Comparison of ENCODE assay signal across 1 cellular context in the genomic region with DNA sequence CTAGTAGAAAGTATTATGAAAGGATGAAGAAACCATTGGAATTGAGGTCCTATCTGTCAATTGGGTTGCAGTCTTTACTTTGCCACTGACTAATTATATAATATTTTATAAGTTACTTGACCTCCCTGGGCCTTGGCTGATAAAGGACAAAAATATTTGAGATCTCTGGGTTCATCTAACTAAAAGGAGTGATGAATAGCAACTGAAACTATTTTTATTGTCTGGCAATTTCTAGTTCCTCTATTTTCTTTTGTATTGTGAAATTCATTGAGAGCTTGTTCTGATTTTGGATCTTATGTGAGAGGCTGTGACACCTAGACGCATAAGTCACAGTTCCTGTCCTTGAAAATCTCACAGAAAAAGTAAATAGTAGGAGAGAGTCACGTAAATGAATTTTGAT.
TF ChIP-seq lines count a peak whose summit lies in the region.

No MANE protein-coding gene starts in this region.

TF ChIP-seq in WTC11, 78 proteins besides CTCF, POLR2A, EP300 and RAD21 (continued from another document):
- TF ChIP-seq, protein P1, sequence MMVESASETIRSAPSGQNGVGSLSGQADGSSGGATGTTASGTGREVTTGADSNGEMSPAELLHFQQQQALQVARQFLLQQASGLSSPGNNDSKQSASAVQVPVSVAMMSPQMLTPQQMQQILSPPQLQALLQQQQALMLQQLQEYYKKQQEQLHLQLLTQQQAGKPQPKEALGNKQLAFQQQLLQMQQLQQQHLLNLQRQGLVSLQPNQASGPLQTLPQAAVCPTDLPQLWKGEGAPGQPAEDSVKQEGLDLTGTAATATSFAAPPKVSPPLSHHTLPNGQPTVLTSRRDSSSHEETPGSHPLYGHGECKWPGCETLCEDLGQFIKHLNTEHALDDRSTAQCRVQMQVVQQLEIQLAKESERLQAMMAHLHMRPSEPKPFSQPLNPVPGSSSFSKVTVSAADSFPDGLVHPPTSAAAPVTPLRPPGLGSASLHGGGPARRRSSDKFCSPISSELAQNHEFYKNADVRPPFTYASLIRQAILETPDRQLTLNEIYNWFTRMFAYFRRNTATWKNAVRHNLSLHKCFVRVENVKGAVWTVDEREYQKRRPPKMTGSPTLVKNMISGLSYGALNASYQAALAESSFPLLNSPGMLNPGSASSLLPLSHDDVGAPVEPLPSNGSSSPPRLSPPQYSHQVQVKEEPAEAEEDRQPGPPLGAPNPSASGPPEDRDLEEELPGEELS (CRISPR knock-in tag; IDR thresholded peaks at IDR 0.05): no peak
- TF ChIP-seq, protein P2, sequence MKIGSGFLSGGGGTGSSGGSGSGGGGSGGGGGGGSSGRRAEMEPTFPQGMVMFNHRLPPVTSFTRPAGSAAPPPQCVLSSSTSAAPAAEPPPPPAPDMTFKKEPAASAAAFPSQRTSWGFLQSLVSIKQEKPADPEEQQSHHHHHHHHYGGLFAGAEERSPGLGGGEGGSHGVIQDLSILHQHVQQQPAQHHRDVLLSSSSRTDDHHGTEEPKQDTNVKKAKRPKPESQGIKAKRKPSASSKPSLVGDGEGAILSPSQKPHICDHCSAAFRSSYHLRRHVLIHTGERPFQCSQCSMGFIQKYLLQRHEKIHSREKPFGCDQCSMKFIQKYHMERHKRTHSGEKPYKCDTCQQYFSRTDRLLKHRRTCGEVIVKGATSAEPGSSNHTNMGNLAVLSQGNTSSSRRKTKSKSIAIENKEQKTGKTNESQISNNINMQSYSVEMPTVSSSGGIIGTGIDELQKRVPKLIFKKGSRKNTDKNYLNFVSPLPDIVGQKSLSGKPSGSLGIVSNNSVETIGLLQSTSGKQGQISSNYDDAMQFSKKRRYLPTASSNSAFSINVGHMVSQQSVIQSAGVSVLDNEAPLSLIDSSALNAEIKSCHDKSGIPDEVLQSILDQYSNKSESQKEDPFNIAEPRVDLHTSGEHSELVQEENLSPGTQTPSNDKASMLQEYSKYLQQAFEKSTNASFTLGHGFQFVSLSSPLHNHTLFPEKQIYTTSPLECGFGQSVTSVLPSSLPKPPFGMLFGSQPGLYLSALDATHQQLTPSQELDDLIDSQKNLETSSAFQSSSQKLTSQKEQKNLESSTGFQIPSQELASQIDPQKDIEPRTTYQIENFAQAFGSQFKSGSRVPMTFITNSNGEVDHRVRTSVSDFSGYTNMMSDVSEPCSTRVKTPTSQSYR (CRISPR knock-in tag; IDR thresholded peaks at IDR 0.05): no peak
- TF ChIP-seq SOX15 (CRISPR knock-in tag; IDR thresholded peaks at IDR 0.05) (no peak), SMAD4 (CRISPR knock-in tag; IDR thresholded peaks at IDR 0.05) (no peak), IRF2 (CRISPR knock-in tag; IDR thresholded peaks at IDR 0.05; ENCODE audit: borderline replicate concordance, low read depth) (no peak), ETV6 (CRISPR knock-in tag; IDR thresholded peaks at IDR 0.05) (no peak), FOXP1 (CRISPR knock-in tag; IDR thresholded peaks at IDR 0.05; ENCODE audit: borderline replicate concordance) (no peak)
- TF ChIP-seq, protein P3, sequence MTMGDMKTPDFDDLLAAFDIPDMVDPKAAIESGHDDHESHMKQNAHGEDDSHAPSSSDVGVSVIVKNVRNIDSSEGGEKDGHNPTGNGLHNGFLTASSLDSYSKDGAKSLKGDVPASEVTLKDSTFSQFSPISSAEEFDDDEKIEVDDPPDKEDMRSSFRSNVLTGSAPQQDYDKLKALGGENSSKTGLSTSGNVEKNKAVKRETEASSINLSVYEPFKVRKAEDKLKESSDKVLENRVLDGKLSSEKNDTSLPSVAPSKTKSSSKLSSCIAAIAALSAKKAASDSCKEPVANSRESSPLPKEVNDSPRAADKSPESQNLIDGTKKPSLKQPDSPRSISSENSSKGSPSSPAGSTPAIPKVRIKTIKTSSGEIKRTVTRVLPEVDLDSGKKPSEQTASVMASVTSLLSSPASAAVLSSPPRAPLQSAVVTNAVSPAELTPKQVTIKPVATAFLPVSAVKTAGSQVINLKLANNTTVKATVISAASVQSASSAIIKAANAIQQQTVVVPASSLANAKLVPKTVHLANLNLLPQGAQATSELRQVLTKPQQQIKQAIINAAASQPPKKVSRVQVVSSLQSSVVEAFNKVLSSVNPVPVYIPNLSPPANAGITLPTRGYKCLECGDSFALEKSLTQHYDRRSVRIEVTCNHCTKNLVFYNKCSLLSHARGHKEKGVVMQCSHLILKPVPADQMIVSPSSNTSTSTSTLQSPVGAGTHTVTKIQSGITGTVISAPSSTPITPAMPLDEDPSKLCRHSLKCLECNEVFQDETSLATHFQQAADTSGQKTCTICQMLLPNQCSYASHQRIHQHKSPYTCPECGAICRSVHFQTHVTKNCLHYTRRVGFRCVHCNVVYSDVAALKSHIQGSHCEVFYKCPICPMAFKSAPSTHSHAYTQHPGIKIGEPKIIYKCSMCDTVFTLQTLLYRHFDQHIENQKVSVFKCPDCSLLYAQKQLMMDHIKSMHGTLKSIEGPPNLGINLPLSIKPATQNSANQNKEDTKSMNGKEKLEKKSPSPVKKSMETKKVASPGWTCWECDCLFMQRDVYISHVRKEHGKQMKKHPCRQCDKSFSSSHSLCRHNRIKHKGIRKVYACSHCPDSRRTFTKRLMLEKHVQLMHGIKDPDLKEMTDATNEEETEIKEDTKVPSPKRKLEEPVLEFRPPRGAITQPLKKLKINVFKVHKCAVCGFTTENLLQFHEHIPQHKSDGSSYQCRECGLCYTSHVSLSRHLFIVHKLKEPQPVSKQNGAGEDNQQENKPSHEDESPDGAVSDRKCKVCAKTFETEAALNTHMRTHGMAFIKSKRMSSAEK (CRISPR knock-in tag; IDR thresholded peaks at IDR 0.05; ENCODE audit: borderline replicate concordance): no peak
- TF ChIP-seq, protein P4, sequence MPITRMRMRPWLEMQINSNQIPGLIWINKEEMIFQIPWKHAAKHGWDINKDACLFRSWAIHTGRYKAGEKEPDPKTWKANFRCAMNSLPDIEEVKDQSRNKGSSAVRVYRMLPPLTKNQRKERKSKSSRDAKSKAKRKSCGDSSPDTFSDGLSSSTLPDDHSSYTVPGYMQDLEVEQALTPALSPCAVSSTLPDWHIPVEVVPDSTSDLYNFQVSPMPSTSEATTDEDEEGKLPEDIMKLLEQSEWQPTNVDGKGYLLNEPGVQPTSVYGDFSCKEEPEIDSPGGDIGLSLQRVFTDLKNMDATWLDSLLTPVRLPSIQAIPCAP (CRISPR knock-in tag; IDR thresholded peaks at IDR 0.05): no peak
- TF ChIP-seq, protein P5, sequence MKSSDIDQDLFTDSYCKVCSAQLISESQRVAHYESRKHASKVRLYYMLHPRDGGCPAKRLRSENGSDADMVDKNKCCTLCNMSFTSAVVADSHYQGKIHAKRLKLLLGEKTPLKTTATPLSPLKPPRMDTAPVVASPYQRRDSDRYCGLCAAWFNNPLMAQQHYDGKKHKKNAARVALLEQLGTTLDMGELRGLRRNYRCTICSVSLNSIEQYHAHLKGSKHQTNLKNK (CRISPR knock-in tag; IDR thresholded peaks at IDR 0.05): no peak
- TF ChIP-seq, protein P6, sequence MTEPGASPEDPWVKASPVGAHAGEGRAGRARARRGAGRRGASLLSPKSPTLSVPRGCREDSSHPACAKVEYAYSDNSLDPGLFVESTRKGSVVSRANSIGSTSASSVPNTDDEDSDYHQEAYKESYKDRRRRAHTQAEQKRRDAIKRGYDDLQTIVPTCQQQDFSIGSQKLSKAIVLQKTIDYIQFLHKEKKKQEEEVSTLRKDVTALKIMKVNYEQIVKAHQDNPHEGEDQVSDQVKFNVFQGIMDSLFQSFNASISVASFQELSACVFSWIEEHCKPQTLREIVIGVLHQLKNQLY (CRISPR knock-in tag; IDR thresholded peaks at IDR 0.05): no peak
